ENCODE assay signal across 8 cellular contexts in genomic region chr21:46229923-46230260, GRCh38. TPM values are rescaled to one million over a fixed set of nuclear protein-coding genes. Genes with fewer than 3 reads are reported as not detected.
DNase-seq lines count a peak whose midpoint lies in the region; ATAC-seq and TF ChIP-seq lines count a peak whose summit lies in the region.

No MANE protein-coding gene starts in this region.

- 90% methylated on average over 4 of the region's 6 CpGs for WGBS in HUES64
- WGBS in mammary epithelial cell (ENCODE audit: low coverage, missing lambda C conversion rate) = 94% methylated on average over 6 of the region's 6 CpGs

- H2AFZ ChIP-seq in mammary epithelial cell (ENCODE audit: low read depth, low read length) = peak overlapping the region; percentile 87

- H3K27me3 Mint-ChIP-seq in naive B cell = no peaks in the 10 kb centered on the region

- TF ChIP-seq CTCF in AG04450 (IDR thresholded peaks at IDR 0.05; ENCODE audit: low read depth, low read length) (no peak), mammary epithelial cell (conservative IDR thresholded peaks at IDR 0.05 in 1 of 2, IDR thresholded peaks at IDR 0.05 in 1 of 2; ENCODE audit: extremely low read depth in 1 of 2, insufficient read depth in 1 of 2, low read depth in 1 of 2, low read length in 2 of 2) (no peak)

- peaks cover 33 to 43% (median 36%) of the 10 kb centered on the region in 3 donors for H3K4me1 Mint-ChIP-seq in naive B cell

- peaks cover 8% of the 10 kb centered on the region for H4K20me1 ChIP-seq in mammary epithelial cell (ENCODE audit: insufficient read depth, low read length)

- no peaks in the 10 kb centered on the region for H3K9me3 Mint-ChIP-seq in naive B cell

- in situ Hi-C loops in mammary epithelial cell (cut with MboI; ENCODE audit: low sequenced_read_pairs in 2 of 2) = no loop called here

- H3K4me2 ChIP-seq in mammary epithelial cell (ENCODE audit: insufficient read depth, low read depth, low read length) = peak overlapping the region; percentile 91

- H3K27ac Mint-ChIP-seq in naive B cell = peak overlapping the region in 3 of 6 donors; percentile 44 to 84 (median 46)

- POLR2A ChIA-PET in AG04450 (lab: Yijun Ruan, JAX) = no interaction called here

- ATAC-seq in naive B cell (ENCODE audit: low read depth in 2 of 2) (no peak), GM19023 (IDR thresholded peaks at IDR 0.05; ENCODE audit: unreplicated experiment) (no peak), HG02623 (IDR thresholded peaks at IDR 0.05; ENCODE audit: unreplicated experiment) (no peak)

- BruUV-seq in mammary epithelial cell (replicated peaks; lab: Mats Ljungman, UMichigan) = no TSS peak

- peaks cover 73% of the 10 kb centered on the region for H3K79me2 ChIP-seq in mammary epithelial cell (ENCODE audit: insufficient read depth, low read length)

- H3K36me3 Mint-ChIP-seq in naive B cell = peaks cover 0 to 8% of the 10 kb centered on the region in 2 donors

- dilution Hi-C loops in mammary epithelial cell (cut with HindIII; ENCODE audit: low sequenced_read_pairs) = no loop called here

- H3K4me1 ChIP-seq in HUES64 (ENCODE audit: insufficient read depth, low read length) (peaks cover 9% of the 10 kb centered on the region; the same call in 1 of the 2 replicates), mammary epithelial cell (ENCODE audit: insufficient read depth, low read length) (peaks cover 22% of the 10 kb centered on the region)

- no peak for DNase-seq in AG04450 (ENCODE audit: low read depth, low spot score)
- DNase-seq in mammary epithelial cell = no peak
- no peak for DNase-seq in naive B cell
- no peak for DNase-seq in nucleus accumbens (lab: John Stamatoyannopoulos, UW)
- DNase-seq in NOMO-1 (lab: John Stamatoyannopoulos, UW; ENCODE audit: unreplicated experiment in 2 of 2) = no peak

- CTCF ChIA-PET in AG04450 (lab: Charles Lee) = interaction anchor here (0.6 to 1.5 kb wide), 3 partner anchors 77 to 130 kb away, joined by 3 read pairs; no protein-coding TSS in a partner anchor
- CTCF ChIA-PET in mammary epithelial cell (lab: Charles Lee; ENCODE audit: low non-redundant PET) = interaction anchor here (0.5 kb wide), 1 partner anchor 443 kb away, joined by 3 read pairs; no protein-coding TSS in a partner anchor

- H3K36me3 ChIP-seq in HUES64 (ENCODE audit: insufficient read depth, low read length) (peaks cover 60% of the 10 kb centered on the region), mammary epithelial cell (ENCODE audit: insufficient read depth, low read length) (peaks cover 16% of the 10 kb centered on the region)

- no peak overlapping the region for H3K27ac ChIP-seq in AG04450 (ENCODE audit: low read depth, low read length)
- no peak overlapping the region for H3K27ac ChIP-seq in HUES64 (ENCODE audit: low read depth, low read length)
- H3K27ac ChIP-seq in mammary epithelial cell (ENCODE audit: insufficient read depth, low read depth, low read length) = no peak overlapping the region

- H3K27me3 ChIP-seq in AG04450 (ENCODE audit: control insufficient read depth, insufficient read depth, low read length) (no peaks in the 10 kb centered on the region), HUES64 (ENCODE audit: insufficient read depth, low read length) (no peaks in the 10 kb centered on the region), mammary epithelial cell (ENCODE audit: insufficient read depth, low read length) (no peaks in the 10 kb centered on the region)

- peak overlapping the region; percentile 71 for H3K4me3 ChIP-seq in AG04450 (ENCODE audit: low read depth, low read length)
- H3K4me3 ChIP-seq in HUES64 (ENCODE audit: low read length) = peak overlapping the region; percentile 72
- H3K4me3 ChIP-seq in mammary epithelial cell (replicated peaks in 1 of 3; ENCODE audit: insufficient read depth in 1 of 3, low read depth in 2 of 3, low read length in 3 of 3) = peak overlapping the region; percentile 63 to 75 (median 67)

- H3K4me3 Mint-ChIP-seq in naive B cell = peak overlapping the region in 6 of 8 donors; percentile 82 to 99 (median 95)

- intact Hi-C loops in mammary epithelial cell (cut with micrococcal nuclease) = loop anchor here (2.0 to 5.0 kb wide), 3 partner anchors 55 to 259 kb away; partner anchors contain the start of genes C21orf58, MCM3AP and PCNT

- H3K9ac ChIP-seq in HUES64 (ENCODE audit: low read depth, low read length) (peak overlapping the region; percentile 82), mammary epithelial cell (ENCODE audit: insufficient read depth, low read length) (no peak overlapping the region)

- H3K9me3 ChIP-seq in AG04450 (ENCODE audit: control insufficient read depth, insufficient read depth, low read length) = no peaks in the 10 kb centered on the region; the same call in 1 of the 2 replicates
- peaks cover 27% of the 10 kb centered on the region for H3K9me3 ChIP-seq in HUES64 (ENCODE audit: insufficient read depth, low read depth, low read length)
- no peaks in the 10 kb centered on the region for H3K9me3 ChIP-seq in mammary epithelial cell (replicated peaks; ENCODE audit: insufficient read depth, low read length)

RNA-seq across cellular contexts. Expression of gene LSS, which starts 1.3 kb away (rescaled TPM):
- polyA plus RNA-seq in AG04450 (2011; rRNA removed) = 49.0 and 62.8 TPM in 2 replicates
- 49.8 and 73.7 TPM in 2 replicates for polyA minus RNA-seq in AG04450 (2011; rRNA and poly(A)+ RNA removed)
- polyA plus RNA-seq in HUES64 (2013, experiment 1 of 2) = 76.3 TPM
- polyA plus RNA-seq in HUES64 (2013, experiment 2 of 2) = 76.4 TPM
- total RNA-seq in mammary epithelial cell = 100 to 1,000 TPM in 1 of 2 donors, 10 to 100 TPM in 1; 69.2 to 126 TPM
- polyA plus RNA-seq in mammary epithelial cell = 114 TPM
- polyA minus RNA-seq in mammary epithelial cell = 174 TPM
- polyA plus RNA-seq in naive B cell (ENCODE audit: low read depth in 6 of 6) = 10 to 100 TPM in 2 of 6 donors, 1 to 10 TPM in 4; 6.4 to 10.5 (median 8.9) TPM

RNA-seq across cellular contexts. Expression of gene SPATC1L, which starts 45.6 kb away (rescaled TPM):
- polyA plus RNA-seq in AG04450 (2011; rRNA removed) (1.6 and 2.9 TPM in 2 replicates), mammary epithelial cell (6.2 TPM), naive B cell (ENCODE audit: low read depth in 6 of 6) (10 to 100 TPM in 4 of 6 donors, 1 to 10 TPM in 2; 4.8 to 13.5 (median 10.7) TPM)
- polyA minus RNA-seq in AG04450 (2011; rRNA and poly(A)+ RNA removed) = 1.8 and 2.3 TPM in 2 replicates
- polyA plus RNA-seq in HUES64 (2013, experiment 1 of 2) = 37.0 TPM
- 48.2 TPM for polyA plus RNA-seq in HUES64 (2013, experiment 2 of 2)
- total RNA-seq in mammary epithelial cell = 1 to 10 TPM in 1 of 2 donors, under 1 TPM in 1; 0.26 to 5.0 TPM
- 6.0 TPM for polyA minus RNA-seq in mammary epithelial cell

RNA-seq across cellular contexts. Expression of gene MCM3AP, which starts 55.5 kb away (rescaled TPM):
- 41.5 and 43.7 TPM in 2 replicates for polyA plus RNA-seq in AG04450 (2011; rRNA removed)
- 57.6 and 61.1 TPM in 2 replicates for polyA minus RNA-seq in AG04450 (2011; rRNA and poly(A)+ RNA removed)
- polyA plus RNA-seq in HUES64 (2013, experiment 1 of 2) = 73.6 TPM
- polyA plus RNA-seq in HUES64 (2013, experiment 2 of 2) = 62.8 TPM
- total RNA-seq in mammary epithelial cell = 10 to 100 TPM; 57.2 to 88.8 TPM
- polyA plus RNA-seq in mammary epithelial cell = 45.5 TPM
- 78.6 TPM for polyA minus RNA-seq in mammary epithelial cell
- polyA plus RNA-seq in naive B cell (ENCODE audit: low read depth in 6 of 6) = 10 to 100 TPM; 16.3 to 57.9 (median 38.9) TPM

RNA-seq across cellular contexts. Expression of gene YBEY, which starts 56.2 kb away (rescaled TPM):
- polyA plus RNA-seq in AG04450 (2011; rRNA removed) = 29.0 and 31.2 TPM in 2 replicates
- 5.3 and 7.1 TPM in 2 replicates for polyA minus RNA-seq in AG04450 (2011; rRNA and poly(A)+ RNA removed)
- 32.6 TPM for polyA plus RNA-seq in HUES64 (2013, experiment 1 of 2)
- 33.0 TPM for polyA plus RNA-seq in HUES64 (2013, experiment 2 of 2)
- total RNA-seq in mammary epithelial cell = 10 to 100 TPM in 1 of 2 donors, 1 to 10 TPM in 1; 9.0 to 12.3 TPM
- 10.4 TPM for polyA plus RNA-seq in mammary epithelial cell
- 5.1 TPM for polyA minus RNA-seq in mammary epithelial cell
- 10 to 100 TPM; 14.1 to 25.5 (median 20.5) TPM for polyA plus RNA-seq in naive B cell (ENCODE audit: low read depth in 6 of 6)
